1 cellular context compared by ENCODE assay signal in the genomic region with DNA sequence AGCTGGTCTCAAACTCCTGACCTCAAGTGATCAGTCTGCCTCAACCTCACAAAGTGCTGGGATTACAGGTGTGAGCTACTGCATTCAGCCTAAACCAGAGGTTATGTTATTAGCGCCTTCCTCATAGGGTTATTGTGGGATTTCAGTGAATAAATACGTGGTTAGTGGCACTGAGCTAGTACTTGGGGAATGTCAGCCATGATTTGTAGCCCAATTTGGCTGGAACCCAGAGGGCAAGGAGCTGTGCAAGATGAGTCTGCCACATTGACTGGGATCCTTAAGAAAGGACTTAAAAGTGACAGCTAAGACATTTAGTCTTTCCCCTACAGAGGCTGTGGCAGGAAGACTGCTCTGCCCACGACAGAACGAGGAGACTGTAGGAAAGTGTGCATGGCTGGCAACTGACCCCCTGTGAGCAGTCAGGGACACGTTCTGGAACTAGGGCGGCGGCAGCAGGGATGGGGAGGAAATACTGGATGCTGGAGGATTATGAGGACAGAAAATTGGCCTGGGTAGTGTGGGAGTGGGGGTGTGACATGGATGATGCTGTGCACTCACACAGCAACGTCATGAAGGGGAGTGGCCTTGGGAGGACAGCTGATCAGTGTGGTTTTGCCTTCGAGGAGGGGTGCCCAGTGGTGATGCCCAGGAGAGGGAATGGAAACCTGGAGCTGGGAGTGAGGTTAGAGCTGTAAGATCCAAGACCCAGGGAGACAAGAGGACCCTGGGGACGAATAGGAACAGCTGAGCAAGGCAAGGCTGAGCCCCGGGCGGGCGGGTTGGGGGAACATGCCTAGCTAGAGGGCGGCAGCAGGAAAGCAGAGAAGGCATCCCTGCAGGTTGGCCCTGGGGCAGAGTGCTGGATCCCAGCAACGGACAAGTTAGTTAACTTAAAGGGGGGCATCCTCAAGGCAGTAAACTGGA.
TF ChIP-seq lines count a peak whose summit lies in the region.

No MANE protein-coding gene starts in this region.

TF ChIP-seq in K562, 482 proteins besides CTCF, POLR2A, EP300 and RAD21:
- TF ChIP-seq PKNOX1 (IDR thresholded peaks at IDR 0.05) (peak; percentile 15; the same call in 1 of the 2 replicates), JUND (IDR thresholded peaks at IDR 0.05; ENCODE audit: borderline replicate concordance, low read depth, low read length) (0 out of 2 replicates have a peak, but pooled peaks have one; percentile 25), JUND (tag; IDR thresholded peaks at IDR 0.05; ENCODE audit: borderline replicate concordance, low read depth, low read length) (no peak), HDAC1 (IDR thresholded peaks at IDR 0.05) (0 out of 4 replicates have a peak, but pooled peaks of 1 of the 2 experiments have one; percentile 22), DACH1 (IDR thresholded peaks at IDR 0.05; ENCODE audit: partially characterized antibody) (peak; percentile 83), CBFA2T2 (conservative IDR thresholded peaks at IDR 0.05) (no peak), TAF9B (IDR thresholded peaks at IDR 0.05; ENCODE audit: partially characterized antibody) (no peak), CHD2 (IDR thresholded peaks at IDR 0.05; ENCODE audit: low read depth, low read length) (no peak), CREM (IDR thresholded peaks at IDR 0.05; ENCODE audit: low read depth) (peak; percentile 89), TBP (optimal IDR thresholded peaks at IDR 0.05; ENCODE audit: low read depth, low read length) (peak; percentile 8), ATF1 (CRISPR knock-in tag; IDR thresholded peaks at IDR 0.05) (no peak), ATF1 (tag; IDR thresholded peaks at IDR 0.05) (peak; percentile 72), CREB1 (IDR thresholded peaks at IDR 0.05) (peak; percentile 68), CREB1 (CRISPR knock-in tag; IDR thresholded peaks at IDR 0.05) (peak; percentile 42; the same call in 1 of the 2 replicates), RCOR1 (IDR thresholded peaks at IDR 0.05; ENCODE audit: borderline replicate concordance in 1 of 2, low read depth in 2 of 2, low read length in 2 of 2) (peak in 1 of 2 experiments; percentile 46; a peak in 1 of 4 replicates), PRMT5 (CRISPR knock-in tag; IDR thresholded peaks at IDR 0.05) (no peak), ZNF445 (CRISPR knock-in tag; IDR thresholded peaks at IDR 0.05; ENCODE audit: low read depth) (no peak), MIER1 (IDR thresholded peaks at IDR 0.05; ENCODE audit: low read depth) (no peak), MAZ (CRISPR knock-in tag; conservative IDR thresholded peaks at IDR 0.05 in 1 of 2, IDR thresholded peaks at IDR 0.05 in 1 of 2) (no peak), C11orf30 (IDR thresholded peaks at IDR 0.05; ENCODE audit: low read depth) (0 out of 2 replicates have a peak, but pooled peaks have one; percentile 11), ZNF316 (IDR thresholded peaks at IDR 0.05) (0 out of 2 replicates have a peak, but pooled peaks have one; percentile 13), MEIS2 (IDR thresholded peaks at IDR 0.05; ENCODE audit: partially characterized antibody) (peak; percentile 30)
- TF ChIP-seq, protein P1, sequence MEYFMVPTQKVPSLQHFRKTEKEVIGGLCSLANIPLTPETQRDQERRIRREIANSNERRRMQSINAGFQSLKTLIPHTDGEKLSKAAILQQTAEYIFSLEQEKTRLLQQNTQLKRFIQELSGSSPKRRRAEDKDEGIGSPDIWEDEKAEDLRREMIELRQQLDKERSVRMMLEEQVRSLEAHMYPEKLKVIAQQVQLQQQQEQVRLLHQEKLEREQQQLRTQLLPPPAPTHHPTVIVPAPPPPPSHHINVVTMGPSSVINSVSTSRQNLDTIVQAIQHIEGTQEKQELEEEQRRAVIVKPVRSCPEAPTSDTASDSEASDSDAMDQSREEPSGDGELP (CRISPR knock-in tag; IDR thresholded peaks at IDR 0.05; ENCODE audit: borderline replicate concordance), result peak; percentile 95
- TF ChIP-seq, protein P2, sequence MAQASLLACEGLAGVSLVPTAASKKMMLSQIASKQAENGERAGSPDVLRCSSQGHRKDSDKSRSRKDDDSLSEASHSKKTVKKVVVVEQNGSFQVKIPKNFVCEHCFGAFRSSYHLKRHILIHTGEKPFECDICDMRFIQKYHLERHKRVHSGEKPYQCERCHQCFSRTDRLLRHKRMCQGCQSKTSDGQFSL (CRISPR knock-in tag; IDR thresholded peaks at IDR 0.05), result peak; percentile 62; the same call in 1 of the 2 replicates
- TF ChIP-seq, protein P2 (tag; IDR thresholded peaks at IDR 0.05), result no peak
- TF ChIP-seq, protein P3, sequence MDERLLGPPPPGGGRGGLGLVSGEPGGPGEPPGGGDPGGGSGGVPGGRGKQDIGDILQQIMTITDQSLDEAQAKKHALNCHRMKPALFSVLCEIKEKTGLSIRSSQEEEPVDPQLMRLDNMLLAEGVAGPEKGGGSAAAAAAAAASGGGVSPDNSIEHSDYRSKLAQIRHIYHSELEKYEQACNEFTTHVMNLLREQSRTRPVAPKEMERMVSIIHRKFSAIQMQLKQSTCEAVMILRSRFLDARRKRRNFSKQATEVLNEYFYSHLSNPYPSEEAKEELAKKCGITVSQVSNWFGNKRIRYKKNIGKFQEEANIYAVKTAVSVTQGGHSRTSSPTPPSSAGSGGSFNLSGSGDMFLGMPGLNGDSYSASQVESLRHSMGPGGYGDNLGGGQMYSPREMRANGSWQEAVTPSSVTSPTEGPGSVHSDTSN (CRISPR knock-in tag; IDR thresholded peaks at IDR 0.05; ENCODE audit: low read depth), result no peak
- TF ChIP-seq, protein P3 (tag; conservative IDR thresholded peaks at IDR 0.05; ENCODE audit: low read depth), result peak; percentile 70
